18 cellular contexts compared by ENCODE assay signal in genomic region chr7:95525503-95525902, GRCh38. TPM values are rescaled to one million over a fixed set of nuclear protein-coding genes. Genes with fewer than 3 reads are reported as not detected.
A peak's percentile ranks its signal among the peaks of the same experiment; 100 is the strongest.
DNase-seq lines count a peak whose midpoint lies in the region; ATAC-seq, FAIRE-seq and TF ChIP-seq lines count a peak whose summit lies in the region.
"Had no signal": no experiment of that assay in that cellular context is flagged by ENCODE, and none has a peak within 500 bp of the region (broad histone marks: within the 10 kb centered on the region; RNA-seq: fewer than 3 reads in every experiment).

No MANE protein-coding gene starts in this region.

- H3F3A ChIP-seq in Loucy (ENCODE audit: low read depth), result no peaks in the 10 kb centered on the region

- no peaks in the 10 kb centered on the region for H4K20me1 ChIP-seq in Loucy (ENCODE audit: insufficient read depth, low read length, poor library complexity, severe bottlenecking)

- WGBS in small intestine, 3 donors, result 34 to 38% (median 37%) methylated on average over 3 of the region's 3 CpGs

- H3K27ac ChIP-seq in small intestine (ENCODE audit: low read depth in 1 of 2, low read length in 1 of 2), result no peak overlapping the region

- no peaks in the 10 kb centered on the region for H3K79me2 ChIP-seq in Loucy (ENCODE audit: insufficient read depth, low read length)

- H3K27me3 ChIP-seq in Loucy (ENCODE audit: insufficient read depth, low read length, poor library complexity, severe bottlenecking), result no peaks in the 10 kb centered on the region
- H3K27me3 ChIP-seq in small intestine (ENCODE audit: control insufficient read depth in 2 of 2, insufficient read depth in 2 of 2, low read length in 2 of 2), result no peaks in the 10 kb centered on the region

- H3K4me3 ChIP-seq in Loucy (ENCODE audit: low read length, poor library complexity, severe bottlenecking), result no peak overlapping the region
- no peak overlapping the region for H3K4me3 ChIP-seq in choroid plexus epithelial cell (ENCODE audit: low read depth, low read length)
- no peak overlapping the region for H3K4me3 ChIP-seq in small intestine (ENCODE audit: low read depth in 1 of 2, low read length in 2 of 2)

- H3K9me3 ChIP-seq in Loucy (ENCODE audit: insufficient read depth, low read depth, low read length) (no peaks in the 10 kb centered on the region), small intestine (ENCODE audit: control insufficient read depth, low read depth) (no peaks in the 10 kb centered on the region)

- H3K4me1 ChIP-seq in Loucy (ENCODE audit: insufficient read depth, low read length, poor library complexity, severe bottlenecking), result no peaks in the 10 kb centered on the region
- H3K4me1 ChIP-seq in small intestine (ENCODE audit: control insufficient read depth in 2 of 2, insufficient read depth in 1 of 2, low read depth in 1 of 2, low read length in 1 of 2), result peaks cover 0 to 3% of the 10 kb centered on the region in 2 donors

- no peak overlapping the region for H3K9ac ChIP-seq in Loucy (ENCODE audit: low read depth, low read length, poor library complexity, severe bottlenecking)

- H3K36me3 ChIP-seq in Loucy (ENCODE audit: insufficient read depth, low read length), result no peaks in the 10 kb centered on the region
- H3K36me3 ChIP-seq in small intestine (ENCODE audit: control insufficient read depth in 2 of 2, insufficient read depth in 2 of 2, low read length in 2 of 2), result no peaks in the 10 kb centered on the region

- ATAC-seq in HG02938 (IDR thresholded peaks at IDR 0.05; ENCODE audit: unreplicated experiment), result no peak
- no peak for ATAC-seq in SK-N-SH treated with all-trans-retinoic acid at 6 μM for 48 hours
- ATAC-seq: esophagus mucosa, right cardiac atrium had no signal

- H2AFZ ChIP-seq in Loucy (ENCODE audit: low read length), result 0 out of 2 replicates have a peak overlapping the region, but pooled peaks have one; percentile 17

- peak; percentile 34 for DNase-seq in choroid plexus epithelial cell (ENCODE audit: low read depth)
- peak; percentile 50 for DNase-seq in left kidney (ENCODE audit: low read depth, low spot score)
- DNase-seq in small intestine, result peak; percentile 67
- no peak for DNase-seq in NCI-H748 (lab: John Stamatoyannopoulos, UW; ENCODE audit: unreplicated experiment)
- DNase-seq in activated CD8-positive, alpha-beta memory T cell treated with anti-CD3 and anti-CD28 coated beads, Interleukin-2, amount 50 U/mL, for 4 hours, result no peak
- DNase-seq: activated CD4-positive, alpha-beta T cell treated with anti-CD3 and anti-CD28 coated beads for 4 hours; MV-4-11; NCI-H526 treated with DMSO at 0.1 percent for 48 hours; right cardiac atrium had no signal

- FAIRE-seq in small intestine (lab: Jason Lieb, UNC), result no peak
- FAIRE-seq: astrocyte, H54, keratinocyte, urothelium cell line had no signal

- no peak for TF ChIP-seq CTCF in Loucy (conservative IDR thresholded peaks at IDR 0.05; ENCODE audit: low read length)
- TF ChIP-seq CTCF in choroid plexus epithelial cell (conservative IDR thresholded peaks at IDR 0.05; ENCODE audit: low read depth, low read length), result no peak

- no peaks in the 10 kb centered on the region for H3K9me2 ChIP-seq in Loucy (replicated peaks; ENCODE audit: low read depth, low read length)

- H3K4me2 ChIP-seq in Loucy (ENCODE audit: low read depth, low read length, poor library complexity, severe bottlenecking), result no peak overlapping the region

TF ChIP-seq in SK-N-SH treated with all-trans-retinoic acid at 6 μM for 48 hours, 23 proteins besides CTCF, POLR2A, EP300 and RAD21:
- TF ChIP-seq OSR1 (CRISPR knock-in tag; IDR thresholded peaks at IDR 0.05) (no peak), ZNF565 (CRISPR knock-in tag; conservative IDR thresholded peaks at IDR 0.05; ENCODE audit: low read depth) (no peak), ZNF70 (CRISPR knock-in tag; IDR thresholded peaks at IDR 0.05) (no peak)
TF ChIP-seq in SK-N-SH treated with all-trans-retinoic acid at 6 μM for 48 hours: peak in this region for 0.

RNA-seq across cellular contexts. Expression of gene ASB4, which starts 39.8 kb away (rescaled TPM):
- 1 to 10 TPM in 1 of 3 donors, under 1 TPM in 1, not detected in 1; 0.09 to 1.4 TPM for polyA plus RNA-seq in small intestine
- polyA plus RNA-seq: CD14-positive monocyte, keratinocyte had no signal

Comparison
In these comparisons a context has a peak if more than half of its experiments do, and no peak if none do; other contexts are left out.
1. DNase-seq: peak in choroid plexus epithelial cell (single experiment), left kidney (single experiment) and small intestine (single experiment); none in NCI-H748 (single experiment) and activated CD8-positive, alpha-beta memory T cell treated with anti-CD3 and anti-CD28 coated beads, Interleukin-2, amount 50 U/mL, for 4 hours (single experiment).